Comparison of ENCODE assay signal across 1 cellular context in genomic region chr2:27084297-27085061, GRCh38.
TF ChIP-seq lines count a peak whose summit lies in the region.

No MANE protein-coding gene starts in this region.

TF ChIP-seq in HepG2, 621 proteins besides CTCF, POLR2A, EP300 and RAD21:
- no peak for TF ChIP-seq CBX1 (IDR thresholded peaks at IDR 0.05; ENCODE audit: low read depth)
- TF ChIP-seq ZNF747 (CRISPR knock-in tag; IDR thresholded peaks at IDR 0.05; ENCODE audit: borderline replicate concordance) = no peak
- TF ChIP-seq ZNF432 (CRISPR knock-in tag; IDR thresholded peaks at IDR 0.05; ENCODE audit: borderline replicate concordance) = no peak
- no peak for TF ChIP-seq ZNF781 (CRISPR knock-in tag; IDR thresholded peaks at IDR 0.05; ENCODE audit: borderline replicate concordance, not compliant biosample characterization)
- TF ChIP-seq KDM5B (CRISPR knock-in tag; IDR thresholded peaks at IDR 0.05; ENCODE audit: borderline replicate concordance) = peak; percentile 19; the same call in 1 of the 2 replicates
- 0 out of 2 replicates have a peak, but pooled peaks have one; percentile 1 for TF ChIP-seq SALL2 (CRISPR knock-in tag; IDR thresholded peaks at IDR 0.05)
- TF ChIP-seq IKZF5 (CRISPR knock-in tag; IDR thresholded peaks at IDR 0.05) = 0 out of 2 replicates have a peak, but pooled peaks have one; percentile 29
- 0 out of 2 replicates have a peak, but pooled peaks have one; percentile 35 for TF ChIP-seq EED (CRISPR knock-in tag; IDR thresholded peaks at IDR 0.05)
- 0 out of 2 replicates have a peak, but pooled peaks have one; percentile 4 for TF ChIP-seq RFXAP (CRISPR knock-in tag; IDR thresholded peaks at IDR 0.05; ENCODE audit: borderline replicate concordance)
- TF ChIP-seq PCBP1 (IDR thresholded peaks at IDR 0.05; ENCODE audit: borderline replicate concordance, low read depth, low read length) = no peak
- TF ChIP-seq GATAD2A (CRISPR knock-in tag; IDR thresholded peaks at IDR 0.05) = 0 out of 2 replicates have a peak, but pooled peaks have one; percentile 5
- TF ChIP-seq SP5 (CRISPR knock-in tag; IDR thresholded peaks at IDR 0.05; ENCODE audit: borderline replicate concordance, low read depth) = no peak
- TF ChIP-seq KDM5A (IDR thresholded peaks at IDR 0.05; ENCODE audit: borderline replicate concordance, low read length) = no peak
- TF ChIP-seq ZNF704 (CRISPR knock-in tag; IDR thresholded peaks at IDR 0.05; ENCODE audit: borderline replicate concordance) = no peak
- TF ChIP-seq NR2F6 (IDR thresholded peaks at IDR 0.05) = no peak
- TF ChIP-seq NR2F6 (CRISPR knock-in tag; IDR thresholded peaks at IDR 0.05) = 0 out of 2 replicates have a peak, but pooled peaks have one; percentile 3
- no peak for TF ChIP-seq CERS6 (CRISPR knock-in tag; IDR thresholded peaks at IDR 0.05)
- peak; percentile 2; the same call in 1 of the 2 replicates for TF ChIP-seq AHR (CRISPR knock-in tag; IDR thresholded peaks at IDR 0.05)
- TF ChIP-seq THRA (CRISPR knock-in tag; IDR thresholded peaks at IDR 0.05; ENCODE audit: borderline replicate concordance) = 0 out of 2 replicates have a peak, but pooled peaks have one; percentile 13
- TF ChIP-seq BRCA1 (CRISPR knock-in tag; IDR thresholded peaks at IDR 0.05) = no peak
- TF ChIP-seq DNMT3B (CRISPR knock-in tag; conservative IDR thresholded peaks at IDR 0.05) = no peak
- 0 out of 2 replicates have a peak, but pooled peaks have one; percentile 32 for TF ChIP-seq SRY (CRISPR knock-in tag; IDR thresholded peaks at IDR 0.05)
- no peak for TF ChIP-seq NR0B2 (CRISPR knock-in tag; IDR thresholded peaks at IDR 0.05)
- TF ChIP-seq ZNF879 (CRISPR knock-in tag; IDR thresholded peaks at IDR 0.05) = no peak
- TF ChIP-seq ZNF207 (IDR thresholded peaks at IDR 0.05; ENCODE audit: borderline replicate concordance) = no peak
- no peak for TF ChIP-seq ZNF770 (CRISPR knock-in tag; IDR thresholded peaks at IDR 0.05)
- TF ChIP-seq HNF1B (CRISPR knock-in tag; IDR thresholded peaks at IDR 0.05) = no peak
- no peak for TF ChIP-seq HMGXB3 (CRISPR knock-in tag; IDR thresholded peaks at IDR 0.05; ENCODE audit: borderline replicate concordance)
- TF ChIP-seq ZNF143 (CRISPR knock-in tag; IDR thresholded peaks at IDR 0.05) = 0 out of 2 replicates have a peak, but pooled peaks have one; percentile 2
- peak; percentile 65; the same call in 1 of the 2 replicates for TF ChIP-seq ZNF3 (CRISPR knock-in tag; IDR thresholded peaks at IDR 0.05)
- TF ChIP-seq ZNF709 (CRISPR knock-in tag; IDR thresholded peaks at IDR 0.05) = no peak
- TF ChIP-seq POLR2AphosphoS5 (IDR thresholded peaks at IDR 0.05; ENCODE audit: low read depth, low read length) = peak; percentile 18; the same call in 1 of the 2 replicates
- no peak for TF ChIP-seq NFYB (CRISPR knock-in tag; IDR thresholded peaks at IDR 0.05)
- TF ChIP-seq ZNF547 (CRISPR knock-in tag; IDR thresholded peaks at IDR 0.05) = 0 out of 2 replicates have a peak, but pooled peaks have one; percentile 8
- no peak for TF ChIP-seq REST (IDR thresholded peaks at IDR 0.05; ENCODE audit: borderline replicate concordance in 1 of 2, low read depth in 1 of 2, low read length in 2 of 2)
